Comparison of ENCODE assay signal across 1 cellular context in the genomic region with DNA sequence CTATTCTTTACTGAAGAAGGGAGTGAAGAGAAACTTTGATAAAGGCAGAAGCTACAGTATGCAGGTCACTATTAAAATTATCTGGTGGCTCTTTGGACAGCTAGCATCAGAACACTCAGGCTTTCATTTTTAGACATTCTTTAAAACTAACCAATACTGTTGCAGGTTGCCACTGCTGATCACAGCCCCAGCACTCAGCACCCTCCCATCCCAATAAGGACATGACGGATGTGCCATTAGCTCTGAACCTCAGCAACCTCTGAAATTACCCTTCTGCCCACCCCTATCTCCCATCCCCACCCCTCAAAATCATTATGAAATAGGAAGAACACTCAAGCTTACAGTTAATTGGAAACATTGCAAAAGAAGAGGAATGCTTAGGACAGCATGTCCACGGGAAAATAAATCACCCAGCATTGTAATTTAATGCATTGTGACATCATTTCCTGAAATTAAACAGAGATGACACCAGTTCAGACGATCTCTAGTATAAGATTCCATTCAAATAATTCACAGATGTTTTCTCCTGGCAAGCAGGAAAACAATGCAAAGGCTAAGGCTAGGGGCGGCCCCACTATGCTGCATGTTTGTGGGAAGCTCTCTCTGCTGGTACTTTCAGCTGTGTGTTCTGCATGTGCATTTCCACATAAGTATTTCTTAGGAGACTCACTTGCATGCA.
TF ChIP-seq lines count a peak whose summit lies in the region.

No MANE protein-coding gene starts in this region.

TF ChIP-seq in GM12891, 5 proteins besides CTCF, POLR2A, EP300 and RAD21 (continued from another document):
- TF ChIP-seq TAF1 (IDR thresholded peaks at IDR 0.05; ENCODE audit: low read depth, low read length) (no peak), SPI1 (IDR thresholded peaks at IDR 0.05; ENCODE audit: low read depth, low read length) (no peak), PAX5 (IDR thresholded peaks at IDR 0.05; ENCODE audit: insufficient read depth, low read length, severe bottlenecking) (no peak)
